Comparison of ENCODE assay signal across 1 cellular context in the genomic region with DNA sequence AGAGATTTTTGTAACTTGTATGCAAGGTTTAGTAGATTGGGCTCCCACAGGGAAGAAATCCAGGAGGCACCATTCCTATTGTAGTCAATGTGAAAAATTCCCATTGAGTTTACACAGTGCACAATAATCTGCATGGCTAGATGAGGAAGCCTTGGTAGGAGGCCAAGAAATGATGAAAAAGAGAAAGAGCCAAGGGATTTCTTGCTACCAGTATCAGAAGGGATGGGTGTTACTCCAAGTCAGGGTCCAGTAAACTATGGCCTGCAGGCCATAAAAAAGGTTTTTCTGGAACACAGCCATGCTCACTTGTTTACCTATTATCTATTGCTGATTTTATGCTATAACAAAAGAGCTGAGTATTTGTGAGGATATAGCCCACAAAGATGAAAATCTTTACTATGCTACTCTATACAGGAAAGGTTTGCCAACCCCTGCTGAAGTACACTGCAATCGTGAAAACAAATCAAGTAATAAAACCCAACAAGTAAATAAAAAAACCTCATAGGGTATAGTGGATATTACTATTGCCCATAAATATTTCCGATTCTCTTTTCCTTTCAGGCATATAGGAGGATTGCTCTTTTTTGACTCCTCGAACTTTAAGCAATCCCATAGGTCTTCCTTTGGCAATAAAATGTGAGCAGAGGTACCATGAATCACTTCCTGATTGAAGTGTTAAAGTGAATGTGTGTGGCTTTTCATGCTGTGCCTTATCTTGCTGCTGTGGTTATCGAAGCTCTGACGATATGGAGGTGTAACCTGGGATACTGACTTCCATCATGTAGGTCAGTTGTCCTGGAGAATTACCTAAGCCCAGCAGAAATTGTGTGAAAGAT.
TF ChIP-seq lines count a peak whose summit lies in the region.

No MANE protein-coding gene starts in this region.

TF ChIP-seq in HCT116, 20 proteins besides CTCF, POLR2A, EP300 and RAD21 (continued from another document):
- TF ChIP-seq, protein P1, sequence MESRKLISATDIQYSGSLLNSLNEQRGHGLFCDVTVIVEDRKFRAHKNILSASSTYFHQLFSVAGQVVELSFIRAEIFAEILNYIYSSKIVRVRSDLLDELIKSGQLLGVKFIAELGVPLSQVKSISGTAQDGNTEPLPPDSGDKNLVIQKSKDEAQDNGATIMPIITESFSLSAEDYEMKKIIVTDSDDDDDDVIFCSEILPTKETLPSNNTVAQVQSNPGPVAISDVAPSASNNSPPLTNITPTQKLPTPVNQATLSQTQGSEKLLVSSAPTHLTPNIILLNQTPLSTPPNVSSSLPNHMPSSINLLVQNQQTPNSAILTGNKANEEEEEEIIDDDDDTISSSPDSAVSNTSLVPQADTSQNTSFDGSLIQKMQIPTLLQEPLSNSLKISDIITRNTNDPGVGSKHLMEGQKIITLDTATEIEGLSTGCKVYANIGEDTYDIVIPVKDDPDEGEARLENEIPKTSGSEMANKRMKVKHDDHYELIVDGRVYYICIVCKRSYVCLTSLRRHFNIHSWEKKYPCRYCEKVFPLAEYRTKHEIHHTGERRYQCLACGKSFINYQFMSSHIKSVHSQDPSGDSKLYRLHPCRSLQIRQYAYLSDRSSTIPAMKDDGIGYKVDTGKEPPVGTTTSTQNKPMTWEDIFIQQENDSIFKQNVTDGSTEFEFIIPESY (IDR thresholded peaks at IDR 0.05; ENCODE audit: extremely low read depth, insufficient replicate concordance, low read length), result no peak
- TF ChIP-seq FOSL1 (IDR thresholded peaks at IDR 0.05; ENCODE audit: low read depth) (peak; percentile 65), SIN3A (IDR thresholded peaks at IDR 0.05; ENCODE audit: low read depth) (no peak; the same call in 1 of the 2 replicates), SP1 (IDR thresholded peaks at IDR 0.05; ENCODE audit: low read depth) (peak; percentile 69), EZH2phosphoT487 (IDR thresholded peaks at IDR 0.05; ENCODE audit: borderline replicate concordance) (no peak), CBX3 (IDR thresholded peaks at IDR 0.05; ENCODE audit: low read depth) (peak; percentile 82), EGR1 (IDR thresholded peaks at IDR 0.05; ENCODE audit: low read depth) (no peak)
